Comparison of ENCODE assay signal across 1 cellular context in the genomic region with DNA sequence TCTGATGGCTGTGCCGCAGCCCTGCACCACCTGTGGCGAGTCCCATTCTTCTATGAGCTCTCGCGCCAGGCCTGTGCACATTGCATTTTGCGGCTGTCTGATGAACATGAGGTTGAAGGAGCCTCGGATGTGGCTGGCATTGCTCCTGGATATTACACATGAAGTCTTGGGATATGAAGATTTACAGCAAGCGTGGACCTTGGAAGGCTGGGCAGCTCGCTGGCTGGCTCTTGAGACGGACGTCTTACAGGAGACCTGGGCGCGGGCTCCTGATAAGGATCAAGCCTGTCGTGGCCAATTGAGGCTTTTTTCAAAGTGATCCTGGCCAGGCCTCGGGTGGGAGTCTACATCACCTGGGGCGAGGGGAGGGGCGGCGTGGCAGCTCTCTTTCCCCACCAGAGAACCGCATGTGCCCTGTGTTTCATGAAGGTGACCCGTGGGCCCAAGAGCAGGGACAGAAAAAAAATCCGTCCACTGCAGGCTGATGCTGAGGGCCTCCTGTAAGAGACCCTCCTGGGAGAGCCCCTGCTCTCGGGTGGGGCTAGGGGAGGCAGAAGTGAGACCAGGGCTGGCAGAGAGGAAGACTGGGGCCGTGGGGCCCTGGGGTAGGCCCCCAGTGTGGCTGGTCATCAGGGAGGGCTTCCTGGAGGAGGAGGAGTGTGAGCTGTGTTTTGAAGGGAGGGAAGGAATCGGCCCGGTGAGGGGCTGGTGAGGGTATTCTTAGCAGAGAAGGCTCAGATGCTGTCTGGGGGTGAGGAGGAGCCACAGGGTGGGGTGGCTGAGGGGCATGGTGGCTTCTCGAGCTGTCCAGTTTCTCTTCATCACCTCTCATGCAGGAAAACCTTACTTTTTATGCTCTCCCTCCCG.
TF ChIP-seq lines count a peak whose summit lies in the region.

No MANE protein-coding gene starts in this region.

TF ChIP-seq in SK-N-SH treated with all-trans-retinoic acid at 6 μM for 48 hours, 23 proteins besides CTCF, POLR2A, EP300 and RAD21 (continued from another document):
- TF ChIP-seq BACH2 (CRISPR knock-in tag; IDR thresholded peaks at IDR 0.05; ENCODE audit: borderline replicate concordance) (no peak), TOX (CRISPR knock-in tag; IDR thresholded peaks at IDR 0.05; ENCODE audit: borderline replicate concordance) (no peak), CSDC2 (CRISPR knock-in tag; IDR thresholded peaks at IDR 0.05) (no peak), GLIS3 (CRISPR knock-in tag; IDR thresholded peaks at IDR 0.05) (no peak)
- TF ChIP-seq, protein P1, sequence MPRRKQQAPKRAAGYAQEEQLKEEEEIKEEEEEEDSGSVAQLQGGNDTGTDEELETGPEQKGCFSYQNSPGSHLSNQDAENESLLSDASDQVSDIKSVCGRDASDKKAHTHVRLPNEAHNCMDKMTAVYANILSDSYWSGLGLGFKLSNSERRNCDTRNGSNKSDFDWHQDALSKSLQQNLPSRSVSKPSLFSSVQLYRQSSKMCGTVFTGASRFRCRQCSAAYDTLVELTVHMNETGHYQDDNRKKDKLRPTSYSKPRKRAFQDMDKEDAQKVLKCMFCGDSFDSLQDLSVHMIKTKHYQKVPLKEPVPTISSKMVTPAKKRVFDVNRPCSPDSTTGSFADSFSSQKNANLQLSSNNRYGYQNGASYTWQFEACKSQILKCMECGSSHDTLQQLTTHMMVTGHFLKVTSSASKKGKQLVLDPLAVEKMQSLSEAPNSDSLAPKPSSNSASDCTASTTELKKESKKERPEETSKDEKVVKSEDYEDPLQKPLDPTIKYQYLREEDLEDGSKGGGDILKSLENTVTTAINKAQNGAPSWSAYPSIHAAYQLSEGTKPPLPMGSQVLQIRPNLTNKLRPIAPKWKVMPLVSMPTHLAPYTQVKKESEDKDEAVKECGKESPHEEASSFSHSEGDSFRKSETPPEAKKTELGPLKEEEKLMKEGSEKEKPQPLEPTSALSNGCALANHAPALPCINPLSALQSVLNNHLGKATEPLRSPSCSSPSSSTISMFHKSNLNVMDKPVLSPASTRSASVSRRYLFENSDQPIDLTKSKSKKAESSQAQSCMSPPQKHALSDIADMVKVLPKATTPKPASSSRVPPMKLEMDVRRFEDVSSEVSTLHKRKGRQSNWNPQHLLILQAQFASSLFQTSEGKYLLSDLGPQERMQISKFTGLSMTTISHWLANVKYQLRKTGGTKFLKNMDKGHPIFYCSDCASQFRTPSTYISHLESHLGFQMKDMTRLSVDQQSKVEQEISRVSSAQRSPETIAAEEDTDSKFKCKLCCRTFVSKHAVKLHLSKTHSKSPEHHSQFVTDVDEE (CRISPR knock-in tag; IDR thresholded peaks at IDR 0.05) = no peak
